ENCODE assay signal across 3 cellular contexts in the genomic region with DNA sequence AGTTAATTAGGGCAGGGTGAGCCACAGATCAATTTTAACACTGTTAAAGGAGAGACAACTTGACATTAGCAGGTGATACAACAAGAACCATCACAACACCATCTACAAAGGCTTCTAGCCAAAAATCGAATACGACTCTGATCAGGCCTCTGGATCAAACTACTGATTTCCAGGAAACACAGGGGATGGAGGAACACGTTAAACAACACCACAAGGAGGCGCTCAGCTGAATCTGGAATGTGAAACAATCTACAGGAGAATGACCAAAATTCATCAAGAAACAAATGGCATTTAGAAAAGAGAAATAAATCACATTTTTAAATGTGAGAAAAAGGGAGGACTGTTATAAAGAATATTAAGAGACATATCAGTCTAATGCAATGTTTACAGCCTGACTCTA.
TF ChIP-seq lines count a peak whose summit lies in the region.

No MANE protein-coding gene starts in this region.

TF ChIP-seq in SK-N-SH, 30 proteins besides CTCF, POLR2A, EP300 and RAD21:
- TF ChIP-seq SMC3 (IDR thresholded peaks at IDR 0.05; ENCODE audit: low read depth, low read length) (no peak), GATA2 (CRISPR knock-in tag; IDR thresholded peaks at IDR 0.05) (no peak), YY1 (IDR thresholded peaks at IDR 0.05; ENCODE audit: low read depth) (no peak), FOXJ3 (CRISPR knock-in tag; IDR thresholded peaks at IDR 0.05) (no peak), MXI1 (IDR thresholded peaks at IDR 0.05; ENCODE audit: low read depth, low read length) (no peak), POLR2AphosphoS5 (IDR thresholded peaks at IDR 0.05; ENCODE audit: low read depth, low read length) (no peak), NRF1 (IDR thresholded peaks at IDR 0.05; ENCODE audit: low read depth, low read length) (no peak), FOXM1 (IDR thresholded peaks at IDR 0.05; ENCODE audit: low read depth) (no peak), RCOR1 (IDR thresholded peaks at IDR 0.05; ENCODE audit: low read length) (no peak), EZH2phosphoT487 (IDR thresholded peaks at IDR 0.05; ENCODE audit: borderline replicate concordance, low read depth) (no peak), NFIC (IDR thresholded peaks at IDR 0.05; ENCODE audit: borderline replicate concordance) (no peak)
- TF ChIP-seq, protein P1, sequence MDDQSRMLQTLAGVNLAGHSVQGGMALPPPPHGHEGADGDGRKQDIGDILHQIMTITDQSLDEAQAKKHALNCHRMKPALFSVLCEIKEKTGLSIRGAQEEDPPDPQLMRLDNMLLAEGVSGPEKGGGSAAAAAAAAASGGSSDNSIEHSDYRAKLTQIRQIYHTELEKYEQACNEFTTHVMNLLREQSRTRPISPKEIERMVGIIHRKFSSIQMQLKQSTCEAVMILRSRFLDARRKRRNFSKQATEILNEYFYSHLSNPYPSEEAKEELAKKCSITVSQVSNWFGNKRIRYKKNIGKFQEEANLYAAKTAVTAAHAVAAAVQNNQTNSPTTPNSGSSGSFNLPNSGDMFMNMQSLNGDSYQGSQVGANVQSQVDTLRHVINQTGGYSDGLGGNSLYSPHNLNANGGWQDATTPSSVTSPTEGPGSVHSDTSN (IDR thresholded peaks at IDR 0.05) = no peak
- TF ChIP-seq, protein P2, sequence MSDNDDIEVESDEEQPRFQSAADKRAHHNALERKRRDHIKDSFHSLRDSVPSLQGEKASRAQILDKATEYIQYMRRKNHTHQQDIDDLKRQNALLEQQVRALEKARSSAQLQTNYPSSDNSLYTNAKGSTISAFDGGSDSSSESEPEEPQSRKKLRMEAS (IDR thresholded peaks at IDR 0.05; ENCODE audit: low read depth) = no peak
- TF ChIP-seq, protein P3, sequence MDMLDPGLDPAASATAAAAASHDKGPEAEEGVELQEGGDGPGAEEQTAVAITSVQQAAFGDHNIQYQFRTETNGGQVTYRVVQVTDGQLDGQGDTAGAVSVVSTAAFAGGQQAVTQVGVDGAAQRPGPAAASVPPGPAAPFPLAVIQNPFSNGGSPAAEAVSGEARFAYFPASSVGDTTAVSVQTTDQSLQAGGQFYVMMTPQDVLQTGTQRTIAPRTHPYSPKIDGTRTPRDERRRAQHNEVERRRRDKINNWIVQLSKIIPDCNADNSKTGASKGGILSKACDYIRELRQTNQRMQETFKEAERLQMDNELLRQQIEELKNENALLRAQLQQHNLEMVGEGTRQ (IDR thresholded peaks at IDR 0.05; ENCODE audit: borderline replicate concordance, low read depth, low read length) = no peak

TF ChIP-seq in SK-N-SH treated with all-trans-retinoic acid at 6 μM for 48 hours, 23 proteins besides CTCF, POLR2A, EP300 and RAD21 (continues in another document):
- TF ChIP-seq CREB5 (CRISPR knock-in tag; IDR thresholded peaks at IDR 0.05; ENCODE audit: low read depth) (no peak), CSDC2 (CRISPR knock-in tag; IDR thresholded peaks at IDR 0.05) (no peak), ZC3H10 (CRISPR knock-in tag; IDR thresholded peaks at IDR 0.05) (no peak), OSR1 (CRISPR knock-in tag; IDR thresholded peaks at IDR 0.05) (no peak), ISL1 (CRISPR knock-in tag; IDR thresholded peaks at IDR 0.05) (no peak), ESRRG (CRISPR knock-in tag; IDR thresholded peaks at IDR 0.05) (no peak), TOX (CRISPR knock-in tag; IDR thresholded peaks at IDR 0.05; ENCODE audit: borderline replicate concordance) (no peak), ZFP30 (CRISPR knock-in tag; IDR thresholded peaks at IDR 0.05) (no peak), ZNF8 (CRISPR knock-in tag; IDR thresholded peaks at IDR 0.05) (no peak), CSRNP3 (CRISPR knock-in tag; IDR thresholded peaks at IDR 0.05) (no peak), RARB (CRISPR knock-in tag; IDR thresholded peaks at IDR 0.05) (no peak), BACH2 (CRISPR knock-in tag; IDR thresholded peaks at IDR 0.05; ENCODE audit: borderline replicate concordance) (no peak), TCF4 (CRISPR knock-in tag; IDR thresholded peaks at IDR 0.05; ENCODE audit: borderline replicate concordance) (no peak), ARNTL (CRISPR knock-in tag; IDR thresholded peaks at IDR 0.05; ENCODE audit: borderline replicate concordance, low read depth) (no peak), GLIS3 (CRISPR knock-in tag; IDR thresholded peaks at IDR 0.05) (no peak)
- TF ChIP-seq, protein P4, sequence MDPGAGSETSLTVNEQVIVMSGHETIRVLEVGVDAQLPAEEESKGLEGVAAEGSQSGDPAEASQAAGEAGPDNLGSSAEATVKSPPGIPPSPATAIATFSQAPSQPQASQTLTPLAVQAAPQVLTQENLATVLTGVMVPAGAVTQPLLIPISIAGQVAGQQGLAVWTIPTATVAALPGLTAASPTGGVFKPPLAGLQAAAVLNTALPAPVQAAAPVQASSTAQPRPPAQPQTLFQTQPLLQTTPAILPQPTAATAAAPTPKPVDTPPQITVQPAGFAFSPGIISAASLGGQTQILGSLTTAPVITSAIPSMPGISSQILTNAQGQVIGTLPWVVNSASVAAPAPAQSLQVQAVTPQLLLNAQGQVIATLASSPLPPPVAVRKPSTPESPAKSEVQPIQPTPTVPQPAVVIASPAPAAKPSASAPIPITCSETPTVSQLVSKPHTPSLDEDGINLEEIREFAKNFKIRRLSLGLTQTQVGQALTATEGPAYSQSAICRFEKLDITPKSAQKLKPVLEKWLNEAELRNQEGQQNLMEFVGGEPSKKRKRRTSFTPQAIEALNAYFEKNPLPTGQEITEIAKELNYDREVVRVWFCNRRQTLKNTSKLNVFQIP (CRISPR knock-in tag; IDR thresholded peaks at IDR 0.05; ENCODE audit: borderline replicate concordance, low read depth) = no peak
- TF ChIP-seq, protein P5, sequence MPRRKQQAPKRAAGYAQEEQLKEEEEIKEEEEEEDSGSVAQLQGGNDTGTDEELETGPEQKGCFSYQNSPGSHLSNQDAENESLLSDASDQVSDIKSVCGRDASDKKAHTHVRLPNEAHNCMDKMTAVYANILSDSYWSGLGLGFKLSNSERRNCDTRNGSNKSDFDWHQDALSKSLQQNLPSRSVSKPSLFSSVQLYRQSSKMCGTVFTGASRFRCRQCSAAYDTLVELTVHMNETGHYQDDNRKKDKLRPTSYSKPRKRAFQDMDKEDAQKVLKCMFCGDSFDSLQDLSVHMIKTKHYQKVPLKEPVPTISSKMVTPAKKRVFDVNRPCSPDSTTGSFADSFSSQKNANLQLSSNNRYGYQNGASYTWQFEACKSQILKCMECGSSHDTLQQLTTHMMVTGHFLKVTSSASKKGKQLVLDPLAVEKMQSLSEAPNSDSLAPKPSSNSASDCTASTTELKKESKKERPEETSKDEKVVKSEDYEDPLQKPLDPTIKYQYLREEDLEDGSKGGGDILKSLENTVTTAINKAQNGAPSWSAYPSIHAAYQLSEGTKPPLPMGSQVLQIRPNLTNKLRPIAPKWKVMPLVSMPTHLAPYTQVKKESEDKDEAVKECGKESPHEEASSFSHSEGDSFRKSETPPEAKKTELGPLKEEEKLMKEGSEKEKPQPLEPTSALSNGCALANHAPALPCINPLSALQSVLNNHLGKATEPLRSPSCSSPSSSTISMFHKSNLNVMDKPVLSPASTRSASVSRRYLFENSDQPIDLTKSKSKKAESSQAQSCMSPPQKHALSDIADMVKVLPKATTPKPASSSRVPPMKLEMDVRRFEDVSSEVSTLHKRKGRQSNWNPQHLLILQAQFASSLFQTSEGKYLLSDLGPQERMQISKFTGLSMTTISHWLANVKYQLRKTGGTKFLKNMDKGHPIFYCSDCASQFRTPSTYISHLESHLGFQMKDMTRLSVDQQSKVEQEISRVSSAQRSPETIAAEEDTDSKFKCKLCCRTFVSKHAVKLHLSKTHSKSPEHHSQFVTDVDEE (CRISPR knock-in tag; IDR thresholded peaks at IDR 0.05) = no peak

TF ChIP-seq in GM12878, 131 proteins besides CTCF, POLR2A, EP300 and RAD21:
- no peak for TF ChIP-seq KDM1A (IDR thresholded peaks at IDR 0.05; ENCODE audit: borderline replicate concordance)
- peak; percentile 9; the same call in 1 of the 2 replicates for TF ChIP-seq SMC3 (IDR thresholded peaks at IDR 0.05; ENCODE audit: borderline replicate concordance, low read length)
